In genomic region chr3:78589242-78589641, GRCh38 we compare ENCODE assay signal across 31 cellular contexts.
"Had no signal": no experiment of that assay in that cellular context is flagged by ENCODE, and none has a peak within 500 bp of the region (broad histone marks: within the 10 kb centered on the region; RNA-seq: fewer than 3 reads in every experiment).

No MANE protein-coding gene starts in this region.

- H3K27ac Mint-ChIP-seq: activated CD4-positive, alpha-beta T cell treated with anti-CD3 and anti-CD28 coated beads, Interleukin-2, amount 10 ng/mL, durations not matched to agents 24 days and 14 days; activated CD8-positive, alpha-beta T cell treated with anti-CD3 and anti-CD28 coated beads for 36 hours; activated naive CD4-positive, alpha-beta T cell treated with anti-CD3 and anti-CD28 coated beads, Interleukin-2, amount 50 U/mL, for 24 hours; activated naive CD8-positive, alpha-beta T cell treated with anti-CD3 and anti-CD28 coated beads, Interleukin-2, amount 10 ng/mL, durations not matched to agents 7 days and 5 days; activated T-cell treated with anti-CD3 and anti-CD28 coated beads, Interleukin-2, amount 50 U/mL, for 72 hours; activated T-helper 2 cell treated with anti-CD3 and anti-CD28 coated beads, Interferon-gamma antibody, Interleukin-2, Interleukin-4, amounts not matched to agents 10 μg/mL and 5 μg/mL and 100 μg/mL, durations not matched to agents 14 hours and 24 hours and 36 hours; T-helper 1 cell treated with Interleukin-12 subunit alpha and Interleukin-12 subunit beta and Interleukin-4 antibody, amounts not matched to agents 30 μg/mL and 1 μg/mL, for 36 hours; T-helper 2 cell treated with Interferon-gamma antibody and Interleukin-4, amounts not matched to agents 5 μg/mL and 100 μg/mL, for 36 hours had no signal

- DNase-seq: activated CD4-positive, alpha-beta T cell treated with anti-CD3 and anti-CD28 coated beads, Interleukin-2, amount 10 ng/mL, durations not matched to agents 24 days and 14 days; activated CD4-positive, alpha-beta T cell treated with anti-CD3 and anti-CD28 coated beads, Interleukin-2, amount 50 U/mL, for 4 hours; activated CD8-positive, alpha-beta T cell treated with anti-CD3 and anti-CD28 coated beads for 36 hours; activated gamma-delta T cell; activated naive CD4-positive, alpha-beta T cell treated with Interleukin-2 at 50 U/mL for 16 hours; activated naive CD8-positive, alpha-beta T cell treated with anti-CD3 and anti-CD28 coated beads, Interleukin-2, amount 10 ng/mL, durations not matched to agents 7 days and 5 days; activated T-cell treated with anti-CD3 and anti-CD28 coated beads, Interleukin-2, amount 50 U/mL, for 1 hour; activated T-cell treated with anti-CD3 and anti-CD28 coated beads, Interleukin-2, amount 50 U/mL, for 72 hours; amygdala; NCI-H1092 treated with DMSO at 0.1 percent for 48 hours; NCI-H146; NCI-H187; NCI-H2029 treated with DMSO at 0.1 percent for 48 hours; NCI-H2107; NCI-H2171; NCI-H510A; NCI-H526; NCI-H774; PC-3; Peyer's patch; RPMI8226; SHP77 treated with DMSO at 0.1 percent for 48 hours; SK-N-SH had no signal

- H3K4me1 Mint-ChIP-seq: activated CD4-positive, alpha-beta T cell treated with anti-CD3 and anti-CD28 coated beads, Interleukin-2, amount 10 ng/mL, durations not matched to agents 24 days and 14 days; activated naive CD4-positive, alpha-beta T cell treated with anti-CD3 and anti-CD28 coated beads, Interleukin-2, amount 50 U/mL, for 24 hours; activated naive CD8-positive, alpha-beta T cell treated with anti-CD3 and anti-CD28 coated beads, Interleukin-2, amount 10 ng/mL, durations not matched to agents 7 days and 5 days; central memory CD8-positive, alpha-beta T cell had no signal

- H3K36me3 ChIP-seq: ascending aorta, cardiac muscle cell, Peyer's patch, SJSA1 had no signal

- H3K9me2 ChIP-seq: SK-N-SH had no signal

- H3K9me3 ChIP-seq: ascending aorta, Peyer's patch, SJSA1, SK-N-SH had no signal

- H3K27me3 ChIP-seq: ascending aorta, cardiac muscle cell, Peyer's patch, SJSA1 had no signal

- ATAC-seq: activated CD8-positive, alpha-beta T cell treated with anti-CD3 and anti-CD28 coated beads for 36 hours; activated T-cell treated with anti-CD3 and anti-CD28 coated beads, Interleukin-2, amount 50 U/mL, for 72 hours had no signal

- H3K4me1 ChIP-seq: ascending aorta, Peyer's patch, SJSA1 had no signal

- H3K4me3 Mint-ChIP-seq: activated CD4-positive, alpha-beta T cell treated with anti-CD3 and anti-CD28 coated beads, Interleukin-2, amount 10 ng/mL, durations not matched to agents 24 days and 14 days; activated CD8-positive, alpha-beta T cell treated with anti-CD3 and anti-CD28 coated beads for 36 hours; activated naive CD4-positive, alpha-beta T cell treated with anti-CD3 and anti-CD28 coated beads, Interleukin-2, amount 50 U/mL, for 24 hours; activated naive CD8-positive, alpha-beta T cell treated with anti-CD3 and anti-CD28 coated beads, Interleukin-2, amount 10 ng/mL, durations not matched to agents 7 days and 5 days; activated T-cell treated with anti-CD3 and anti-CD28 coated beads, Interleukin-2, amount 50 U/mL, for 72 hours; central memory CD8-positive, alpha-beta T cell; T-helper 1 cell treated with Interleukin-12 subunit alpha and Interleukin-12 subunit beta and Interleukin-4 antibody, amounts not matched to agents 30 μg/mL and 1 μg/mL, for 36 hours; T-helper 2 cell treated with Interferon-gamma antibody and Interleukin-4, amounts not matched to agents 5 μg/mL and 100 μg/mL, for 36 hours had no signal

- H3K4me2 ChIP-seq: SK-N-SH had no signal

- H3K9me3 Mint-ChIP-seq: activated CD4-positive, alpha-beta T cell treated with anti-CD3 and anti-CD28 coated beads, Interleukin-2, amount 10 ng/mL, durations not matched to agents 24 days and 14 days; activated naive CD8-positive, alpha-beta T cell treated with anti-CD3 and anti-CD28 coated beads, Interleukin-2, amount 10 ng/mL, durations not matched to agents 7 days and 5 days had no signal

- H3K36me3 Mint-ChIP-seq: activated naive CD4-positive, alpha-beta T cell treated with anti-CD3 and anti-CD28 coated beads, Interleukin-2, amount 50 U/mL, for 24 hours; activated naive CD8-positive, alpha-beta T cell treated with anti-CD3 and anti-CD28 coated beads, Interleukin-2, amount 10 ng/mL, durations not matched to agents 7 days and 5 days had no signal

- H3K4me3 ChIP-seq: ascending aorta, cardiac muscle cell, Peyer's patch, SJSA1 had no signal

- H3K27me3 Mint-ChIP-seq: activated CD4-positive, alpha-beta T cell treated with anti-CD3 and anti-CD28 coated beads, Interleukin-2, amount 10 ng/mL, durations not matched to agents 24 days and 14 days; activated CD8-positive, alpha-beta T cell treated with anti-CD3 and anti-CD28 coated beads for 36 hours; activated naive CD4-positive, alpha-beta T cell treated with anti-CD3 and anti-CD28 coated beads, Interleukin-2, amount 50 U/mL, for 24 hours; activated naive CD8-positive, alpha-beta T cell treated with anti-CD3 and anti-CD28 coated beads, Interleukin-2, amount 10 ng/mL, durations not matched to agents 7 days and 5 days; central memory CD8-positive, alpha-beta T cell had no signal

- H3K27ac ChIP-seq: ascending aorta, cardiac muscle cell, Peyer's patch, SJSA1 had no signal
